ENCODE assay signal across 19 cellular contexts in the genomic region with DNA sequence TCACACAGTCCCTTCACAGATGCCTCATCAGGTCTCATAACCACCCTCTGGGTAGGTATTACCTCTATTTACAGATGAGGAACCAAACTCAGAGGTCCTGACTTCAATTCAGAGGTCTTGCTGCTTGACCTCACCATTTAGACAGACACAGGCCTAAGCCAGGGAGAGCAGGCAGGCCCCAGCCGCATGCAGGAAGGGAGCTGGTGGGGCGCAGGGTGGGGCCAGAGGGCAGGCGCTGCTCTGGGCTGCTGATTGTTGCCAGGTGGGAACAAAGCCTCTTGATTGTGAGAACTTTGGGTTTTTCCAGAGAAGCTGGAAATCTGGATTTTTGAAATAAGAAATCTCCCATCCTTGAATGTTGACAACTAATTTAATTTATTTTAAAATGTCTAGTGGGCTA. TPM values are rescaled to one million over a fixed set of nuclear protein-coding genes. Genes with fewer than 3 reads are reported as not detected.
DNase-seq lines count a peak whose midpoint lies in the region; ATAC-seq and TF ChIP-seq lines count a peak whose summit lies in the region.
"Had no signal": no experiment of that assay in that cellular context is flagged by ENCODE, and none has a peak within 500 bp of the region (broad histone marks: within the 10 kb centered on the region; RNA-seq: fewer than 3 reads in every experiment).

No MANE protein-coding gene starts in this region.

- TF ChIP-seq CTCF in OCI-LY7 (conservative IDR thresholded peaks at IDR 0.05; ENCODE audit: low read length) = no peak
- no peak for TF ChIP-seq CTCF in lower lobe of right lung (IDR thresholded peaks at IDR 0.05)

- H3K79me2 ChIP-seq in OCI-LY7 (ENCODE audit: insufficient read depth, low read depth, low read length) (no peaks in the 10 kb centered on the region), mesendoderm (ENCODE audit: control insufficient read depth, insufficient read depth, low read length) (no peaks in the 10 kb centered on the region)

- H2BK120ac ChIP-seq in mesendoderm (ENCODE audit: low read depth, low read length) (no peak overlapping the region), neuronal stem cell (ENCODE audit: low read depth, low read length) (no peak overlapping the region)

- H4K20me1 ChIP-seq in OCI-LY7 (ENCODE audit: insufficient read depth, low read length) = no peaks in the 10 kb centered on the region

- no TSS peak for BruUV-seq in OCI-LY7 (replicated peaks; lab: Mats Ljungman, UMichigan)

- H3K79me1 ChIP-seq in mesendoderm (ENCODE audit: low read length) (no peaks in the 10 kb centered on the region), neuronal stem cell (ENCODE audit: low read depth, low read length) (no peaks in the 10 kb centered on the region)

- no peaks in the 10 kb centered on the region for H3K9me3 Mint-ChIP-seq in stimulated activated memory B cell treated with anti-CD40 and anti-IgM and Interleukin-4, amounts not matched to agents 10 μg/mL and 1 μg/mL and 100 μg/mL, for 72 hours
- H3K9me3 Mint-ChIP-seq: CD4-positive, alpha-beta memory T cell; HFFc6 had no signal

- POLR2A ChIA-PET in OCI-LY7 (lab: Charles Lee) = interaction anchor here (0.8 kb wide), 1 partner anchor 449 kb away, joined by 3 read pairs; the partner anchor contains the start of gene TMEM183A

- intact Hi-C loops in OCI-LY7 (cut with micrococcal nuclease; ENCODE audit: unreplicated experiment) = no loop called here
- intact Hi-C loops in lower lobe of right lung (cut with DNase I) = no loop called here

- H3K4me2 ChIP-seq in OCI-LY7 (ENCODE audit: low read length) = peak overlapping the region; percentile 21; the same call in 1 of the 2 replicates
- H3K4me2 ChIP-seq in mesendoderm (ENCODE audit: low read length) = no peak overlapping the region
- H3K4me2 ChIP-seq in neuronal stem cell (ENCODE audit: insufficient read depth, low read length, poor library complexity, severe bottlenecking) = no peak overlapping the region
- H3K4me2 ChIP-seq: A549 had no signal

- H3K36me3 ChIP-seq in OCI-LY7 (ENCODE audit: insufficient read depth, low read length) = no peaks in the 10 kb centered on the region
- no peaks in the 10 kb centered on the region for H3K36me3 ChIP-seq in mesendoderm (ENCODE audit: control insufficient read depth, insufficient read depth, low read length)
- H3K36me3 ChIP-seq in neuronal stem cell (replicated peaks in 1 of 2; ENCODE audit: control insufficient read depth in 2 of 2, insufficient read depth in 2 of 2, low read length in 2 of 2) = no peaks in the 10 kb centered on the region
- no peaks in the 10 kb centered on the region for H3K36me3 ChIP-seq in lower lobe of right lung
- H3K36me3 ChIP-seq: BE2C had no signal

- H3K4me1 Mint-ChIP-seq in stimulated activated memory B cell treated with anti-CD40 and anti-IgM and Interleukin-4, amounts not matched to agents 10 μg/mL and 1 μg/mL and 100 μg/mL, for 72 hours = peaks cover 23% of the 10 kb centered on the region
- H3K4me1 Mint-ChIP-seq: CD4-positive, alpha-beta memory T cell had no signal

- H4K5ac ChIP-seq in mesendoderm (ENCODE audit: low read length) = no peak overlapping the region

- H3K27ac ChIP-seq in OCI-LY7 (ENCODE audit: low read depth, low read length, poor library complexity, severe bottlenecking) (peak overlapping the region; percentile 30), mesendoderm (ENCODE audit: low read depth, low read length) (no peak overlapping the region), neuronal stem cell (replicated peaks; ENCODE audit: low read length) (peak overlapping the region; percentile 46), lower lobe of right lung (no peak overlapping the region)
- H3K27ac ChIP-seq: A549, C4-2B, HL-60 had no signal

- H3K9me3 ChIP-seq in OCI-LY7 (ENCODE audit: low read length) = no peaks in the 10 kb centered on the region
- H3K9me3 ChIP-seq in neuronal stem cell (replicated peaks in 1 of 2; ENCODE audit: control insufficient read depth in 2 of 2, insufficient read depth in 1 of 2, low read depth in 1 of 2, low read length in 2 of 2) = no peaks in the 10 kb centered on the region
- no peaks in the 10 kb centered on the region for H3K9me3 ChIP-seq in lower lobe of right lung
- H3K9me3 ChIP-seq: A549, BE2C had no signal

- no peaks in the 10 kb centered on the region for H3K9me2 ChIP-seq in OCI-LY7 (ENCODE audit: insufficient read depth, low read length)

- CTCF ChIA-PET in OCI-LY7 (lab: Charles Lee; ENCODE audit: unreplicated experiment) = no interaction called here

- DNase-seq in OCI-LY7 (ENCODE audit: low spot score) (peak; percentile 41), mesendoderm (no peak), neuronal stem cell (ENCODE audit: low spot score) (no peak), lower lobe of right lung (no peak), DMS 273 (lab: John Stamatoyannopoulos, UW; ENCODE audit: unreplicated experiment) (no peak)
- no peak for DNase-seq in stimulated activated CD4-positive, alpha-beta T cell treated with anti-CD3 and anti-CD28 coated beads, Interleukin-4, amount 100 ng/mL, for 4 hours
- DNase-seq: BE2C; CD4-positive, alpha-beta memory T cell; DMS153; DMS79 treated with DMSO at 0.1 percent for 48 hours; EL; HCEC 1CT; HFFc6 had no signal

- H2AK5ac ChIP-seq in mesendoderm (ENCODE audit: low read length) (no peak overlapping the region), neuronal stem cell (ENCODE audit: low read depth, low read length) (no peak overlapping the region)

- H2AFZ ChIP-seq in OCI-LY7 (ENCODE audit: low read length) = peak overlapping the region; percentile 66
- H2AFZ ChIP-seq in neuronal stem cell (ENCODE audit: low read length) = no peak overlapping the region

- H3K23ac ChIP-seq in mesendoderm (ENCODE audit: low read length) = no peak overlapping the region
- H3K23ac ChIP-seq in neuronal stem cell (ENCODE audit: low read depth, low read length, poor library complexity) = no peak overlapping the region

- no peak overlapping the region for H3K27ac Mint-ChIP-seq in stimulated activated memory B cell treated with anti-CD40 and anti-IgM and Interleukin-4, amounts not matched to agents 10 μg/mL and 1 μg/mL and 100 μg/mL, for 72 hours
- H3K27ac Mint-ChIP-seq: CD4-positive, alpha-beta memory T cell; HFFc6 had no signal

- H4K8ac ChIP-seq in mesendoderm (ENCODE audit: low read depth, low read length) (no peak overlapping the region), neuronal stem cell (ENCODE audit: low read depth, low read length) (no peak overlapping the region)

- H3K56ac ChIP-seq in mesendoderm (ENCODE audit: low read length) = peak overlapping the region; percentile 3

- H3K4me3 ChIP-seq in OCI-LY7 (ENCODE audit: low read depth, low read length, poor library complexity, severe bottlenecking) (no peak overlapping the region), mesendoderm (ENCODE audit: low read length) (no peak overlapping the region), neuronal stem cell (ENCODE audit: low read length in 2 of 2) (no peak overlapping the region), lower lobe of right lung (no peak overlapping the region)
- H3K4me3 ChIP-seq: A549 had no signal

- ATAC-seq in lower lobe of right lung = no peak
- ATAC-seq in stimulated activated memory B cell treated with anti-CD40 and anti-IgM and Interleukin-4, amounts not matched to agents 10 μg/mL and 1 μg/mL and 100 μg/mL, for 72 hours = no peak
- ATAC-seq: A549 had no signal

- no peak overlapping the region for H4K91ac ChIP-seq in neuronal stem cell (ENCODE audit: low read depth, low read length, poor library complexity)

- no peak overlapping the region for H2BK12ac ChIP-seq in neuronal stem cell (ENCODE audit: low read length)

- H3K9ac ChIP-seq in mesendoderm (ENCODE audit: low read length) = no peak overlapping the region
- no peak overlapping the region for H3K9ac ChIP-seq in neuronal stem cell (ENCODE audit: low read depth, low read length, poor library complexity)

- H3K4me1 ChIP-seq in OCI-LY7 (ENCODE audit: insufficient read depth, low read length, poor library complexity, severe bottlenecking) = peaks cover 95% of the 10 kb centered on the region
- peaks cover 2% of the 10 kb centered on the region for H3K4me1 ChIP-seq in mesendoderm (ENCODE audit: control insufficient read depth, low read depth, low read length)
- H3K4me1 ChIP-seq in neuronal stem cell (ENCODE audit: control insufficient read depth in 2 of 2, insufficient read depth in 1 of 2, low read depth in 1 of 2, low read length in 2 of 2) = peaks cover 2 to 16% of the 10 kb centered on the region in 2 donors
- peaks cover under 1% of the 10 kb centered on the region for H3K4me1 ChIP-seq in lower lobe of right lung
- H3K4me1 ChIP-seq: A549 had no signal

- no CpG with 5 or more reads among the region's 3 CpGs for WGBS in mesendoderm (ENCODE audit: extremely low coverage, insufficient coverage, low lambda C conversion rate)
- no CpG with 5 or more reads among the region's 3 CpGs for WGBS in neuronal stem cell (ENCODE audit: extremely low coverage in 2 of 2, insufficient read length in 2 of 2, insufficient replicate concordance in 1 of 2), 2 donors

- H2BK15ac ChIP-seq in mesendoderm (replicated peaks; ENCODE audit: low read depth) (no peak overlapping the region), neuronal stem cell (ENCODE audit: low read length) (no peak overlapping the region)

- H3K27me3 ChIP-seq in mesendoderm (ENCODE audit: insufficient read depth, low read length, poor library complexity) (no peaks in the 10 kb centered on the region), neuronal stem cell (ENCODE audit: control insufficient read depth in 3 of 3, insufficient read depth in 3 of 3, low read depth in 1 of 3, low read length in 3 of 3) (peaks cover 0 to 35% (median 0%) of the 10 kb centered on the region in 3 experiments), lower lobe of right lung (ENCODE audit: low read depth) (no peaks in the 10 kb centered on the region)
- H3K27me3 ChIP-seq: BE2C had no signal

- H3K4ac ChIP-seq in mesendoderm (ENCODE audit: low read depth, low read length) (no peak overlapping the region), neuronal stem cell (ENCODE audit: low read length) (no peak overlapping the region)

- H3K4me3 Mint-ChIP-seq in stimulated activated memory B cell treated with anti-CD40 and anti-IgM and Interleukin-4, amounts not matched to agents 10 μg/mL and 1 μg/mL and 100 μg/mL, for 72 hours = no peak overlapping the region
- H3K4me3 Mint-ChIP-seq: CD4-positive, alpha-beta memory T cell; HFFc6 had no signal

- no peak overlapping the region for H3K14ac ChIP-seq in neuronal stem cell (ENCODE audit: low read length)

- peaks cover 78% of the 10 kb centered on the region for H3K27me3 Mint-ChIP-seq in stimulated activated memory B cell treated with anti-CD40 and anti-IgM and Interleukin-4, amounts not matched to agents 10 μg/mL and 1 μg/mL and 100 μg/mL, for 72 hours

- no peaks in the 10 kb centered on the region for H3K36me3 Mint-ChIP-seq in stimulated activated memory B cell treated with anti-CD40 and anti-IgM and Interleukin-4, amounts not matched to agents 10 μg/mL and 1 μg/mL and 100 μg/mL, for 72 hours
- H3K36me3 Mint-ChIP-seq: CD4-positive, alpha-beta memory T cell had no signal

- H3K18ac ChIP-seq in mesendoderm (ENCODE audit: low read length) (no peak overlapping the region), neuronal stem cell (ENCODE audit: low read length) (no peak overlapping the region)

- no peak overlapping the region for H2BK5ac ChIP-seq in mesendoderm (ENCODE audit: low read length)
- no peak overlapping the region for H2BK5ac ChIP-seq in neuronal stem cell (ENCODE audit: low read length)

RNA-seq across cellular contexts. Expression of gene PRELP, which starts 19.9 kb away (rescaled TPM):
- 0.03 TPM in 1 of 2 replicates, not detected in the other for total RNA-seq in OCI-LY7 (2014; rRNA removed; shearing (Covaris generic))
- total RNA-seq in OCI-LY7 (2022) = not detected in 2 replicates
- polyA plus RNA-seq in mesendoderm (2013, experiment 1 of 2) = 0.04 TPM
- polyA plus RNA-seq in mesendoderm (2013, experiment 2 of 2) = 0.04 TPM
- 3.9 TPM for polyA plus RNA-seq in neuronal stem cell (2013, experiment 1 of 2)
- 4.0 TPM for polyA plus RNA-seq in neuronal stem cell (2013, experiment 2 of 2)
- total RNA-seq in lower lobe of right lung = 47.5 TPM
- total RNA-seq: CD4-positive, alpha-beta memory T cell; H4 had no signal
- polyA plus RNA-seq: A549; CD4-positive, alpha-beta memory T cell had no signal

RNA-seq across cellular contexts. Expression of gene OPTC, which starts 38.2 kb away (rescaled TPM):
- total RNA-seq in OCI-LY7 (2014; rRNA removed; shearing (Covaris generic)) = not detected in 2 replicates
- not detected in 2 replicates for total RNA-seq in OCI-LY7 (2022)
- 0.42 TPM for polyA plus RNA-seq in mesendoderm (2013, experiment 1 of 2)
- 0.55 TPM for polyA plus RNA-seq in mesendoderm (2013, experiment 2 of 2)
- polyA plus RNA-seq in neuronal stem cell (2013, experiment 1 of 2) = 0.11 TPM
- polyA plus RNA-seq in neuronal stem cell (2013, experiment 2 of 2) = 0.08 TPM
- not detected for total RNA-seq in lower lobe of right lung
- total RNA-seq: CD4-positive, alpha-beta memory T cell; H4; HFFc6 had no signal
- polyA plus RNA-seq: A549; AG04450; CD4-positive, alpha-beta memory T cell had no signal

Comparison
In these comparisons a context has a peak if more than half of its experiments do, and no peak if none do; other contexts are left out.
1. H3K27ac ChIP-seq: peak in OCI-LY7 (single experiment) and neuronal stem cell (single experiment); none in mesendoderm (single experiment) and lower lobe of right lung (single experiment).
2. RNA of gene PRELP, which starts 19.9 kb away (total RNA-seq): 47.5 TPM in lower lobe of right lung (single experiment); 0.03 TPM in OCI-LY7; every median in the first group is over 10 times any median in the second.